ENCODE assay signal across 23 cellular contexts in the genomic region with DNA sequence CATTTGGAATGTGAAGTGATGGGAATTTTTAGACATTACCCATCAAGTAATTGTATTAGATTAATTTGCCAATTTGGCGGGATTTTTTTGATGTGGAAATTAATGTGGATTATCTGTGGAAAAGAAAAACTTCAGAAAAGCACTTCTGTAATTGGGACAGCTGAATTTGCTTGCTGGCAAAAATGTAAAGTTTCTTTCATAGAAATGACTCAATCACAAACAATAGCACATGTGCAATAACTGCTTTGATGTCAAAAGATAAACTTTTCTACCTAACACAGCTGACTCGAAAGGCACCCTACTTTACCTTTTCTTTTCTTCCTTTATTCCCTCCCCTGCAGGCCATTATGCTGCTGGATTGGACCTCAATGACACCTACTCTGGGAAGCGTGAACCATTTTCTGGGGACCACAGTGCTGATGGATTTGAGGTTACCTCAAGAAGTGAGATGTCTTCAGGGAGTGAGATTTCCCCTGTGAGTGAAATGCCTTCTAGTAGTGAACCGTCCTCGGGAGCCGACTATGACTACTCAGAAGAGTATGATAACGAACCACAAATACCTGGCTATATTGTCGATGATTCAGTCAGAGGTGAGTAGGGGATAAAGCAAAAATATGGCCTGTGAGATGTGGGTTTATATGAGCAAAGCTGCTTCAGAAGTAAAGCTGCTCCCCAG. TPM values are rescaled to one million over a fixed set of nuclear protein-coding genes. Genes with fewer than 3 reads are reported as not detected.
DNase-seq lines count a peak whose midpoint lies in the region; TF ChIP-seq lines count a peak whose summit lies in the region.
"Had no signal": no experiment of that assay in that cellular context is flagged by ENCODE, and none has a peak within 500 bp of the region (broad histone marks: within the 10 kb centered on the region; RNA-seq: fewer than 3 reads in every experiment).

No MANE protein-coding gene starts in this region.

- peak overlapping the region; percentile 100 for H3K9ac ChIP-seq in mammary epithelial cell (ENCODE audit: insufficient read depth, low read length)

- intact Hi-C loops in activated naive CD4-positive, alpha-beta T cell treated with anti-CD3 and anti-CD28 coated beads for 36 hours (cut with micrococcal nuclease): loop anchor here (5.0 to 10.0 kb wide), 2 partner anchors 289 to 1278 kb away; a partner anchor contains a TSS
- intact Hi-C loops in mammary epithelial cell (cut with micrococcal nuclease): no loop called here
- intact Hi-C loops in activated CD4-positive, alpha-beta T cell treated with anti-CD3 and anti-CD28 coated beads, Interleukin-2, amount 10 ng/mL, durations not matched to agents 24 days and 14 days (cut with micrococcal nuclease): loop anchor here (5.0 kb wide), 2 partner anchors 69 to 176 kb away; no protein-coding TSS in a partner anchor

- TF ChIP-seq CTCF in mammary epithelial cell (conservative IDR thresholded peaks at IDR 0.05 in 1 of 2, IDR thresholded peaks at IDR 0.05 in 1 of 2; ENCODE audit: extremely low read depth in 1 of 2, insufficient read depth in 1 of 2, low read depth in 1 of 2, low read length in 2 of 2) (no peak), kidney epithelial cell (IDR thresholded peaks at IDR 0.05; ENCODE audit: insufficient read depth, low read length, poor library complexity, severe bottlenecking) (no peak)

- peaks cover 34% of the 10 kb centered on the region for H3K36me3 ChIP-seq in mammary epithelial cell (ENCODE audit: insufficient read depth, low read length)
- H3K36me3 ChIP-seq in kidney epithelial cell (ENCODE audit: control insufficient read depth, insufficient read depth, low read length): no peaks in the 10 kb centered on the region
- H3K36me3 ChIP-seq: ascending aorta, ovary had no signal

- BruUV-seq in mammary epithelial cell (replicated peaks; lab: Mats Ljungman, UMichigan): TSS peak; percentile 27

- in situ Hi-C loops in mammary epithelial cell (cut with MboI; ENCODE audit: low sequenced_read_pairs in 2 of 2): loop anchor here (5.0 kb wide), 1 partner anchor 34 kb away; no protein-coding TSS in a partner anchor
- in situ Hi-C loops in KBM-7 (cut with MboI; ENCODE audit: low pct_unique_long_range_greater_than_20kb, low sequenced_read_pairs): no loop called here

- CTCF ChIA-PET in activated naive CD4-positive, alpha-beta T cell treated with anti-CD3 and anti-CD28 coated beads for 36 hours (lab: Charles Lee): no interaction called here
- CTCF ChIA-PET in activated naive CD4-positive, alpha-beta T cell treated with anti-CD3 and anti-CD28 coated beads, Interleukin-2, amount 10 ng/mL, durations not matched to agents 7 days and 5 days (lab: Charles Lee): interaction anchor here (1.8 to 3.0 kb wide), 2 partner anchors 78 to 229 kb away, joined by 3 to 7 read pairs; no protein-coding TSS in a partner anchor
- CTCF ChIA-PET in mammary epithelial cell (lab: Charles Lee; ENCODE audit: low non-redundant PET): interaction anchor here (0.6 kb wide), 1 partner anchor 86 kb away, joined by 3 read pairs; no protein-coding TSS in a partner anchor

- DNase-seq in activated naive CD4-positive, alpha-beta T cell treated with anti-CD3 and anti-CD28 coated beads for 36 hours: no peak
- no peak for DNase-seq in activated naive CD4-positive, alpha-beta T cell treated with anti-CD3 and anti-CD28 coated beads, Interleukin-2, amount 10 ng/mL, durations not matched to agents 7 days and 5 days
- peak; percentile 76 for DNase-seq in mammary epithelial cell
- DNase-seq in kidney epithelial cell (ENCODE audit: low read depth): no peak
- no peak for DNase-seq in effector CD4-positive, alpha-beta T cell
- DNase-seq in KBM-7: no peak
- DNase-seq in activated CD4-positive, alpha-beta T cell treated with anti-CD3 and anti-CD28 coated beads, Interleukin-2, amount 10 ng/mL, durations not matched to agents 24 days and 14 days: no peak
- no peak for DNase-seq in NCI-H774 (lab: John Stamatoyannopoulos, UW)
- DNase-seq: 8988T; activated B cell treated with CpG ODN at 0.5 μM for 24 hours; activated effector memory CD4-positive, alpha-beta T cell treated with anti-CD3 and anti-CD28 coated beads, Interleukin-2, amount 50 U/mL, for 16 hours; CD4-positive, alpha-beta memory T cell; dermis blood vessel endothelial cell; KG1; left colon; NCI-H1417 treated with DMSO at 0.1 percent for 48 hours; NCI-H2171 treated with DMSO at 0.1 percent for 48 hours; ovary; stimulated activated CD4-positive, alpha-beta T cell treated with anti-CD3 and anti-CD28 coated beads, Interleukin-4, amount 100 ng/mL, for 24 hours; stimulated activated CD8-positive, alpha-beta memory T cell treated with anti-CD3 and anti-CD28 coated beads, Interleukin-4, amount 100 ng/mL, for 48 hours; T-helper 1 cell; testis had no signal

- peak overlapping the region; percentile 32 for H3K4me3 Mint-ChIP-seq in activated naive CD4-positive, alpha-beta T cell treated with anti-CD3 and anti-CD28 coated beads for 36 hours
- H3K4me3 Mint-ChIP-seq in activated naive CD4-positive, alpha-beta T cell treated with anti-CD3 and anti-CD28 coated beads, Interleukin-2, amount 10 ng/mL, durations not matched to agents 7 days and 5 days: no peak overlapping the region
- no peak overlapping the region for H3K4me3 Mint-ChIP-seq in activated CD4-positive, alpha-beta T cell treated with anti-CD3 and anti-CD28 coated beads, Interleukin-2, amount 10 ng/mL, durations not matched to agents 24 days and 14 days

- no peaks in the 10 kb centered on the region for H3K9me3 ChIP-seq in mammary epithelial cell (replicated peaks; ENCODE audit: insufficient read depth, low read length)
- H3K9me3 ChIP-seq: ascending aorta, ovary, testis had no signal

- H3K9me3 Mint-ChIP-seq in activated naive CD4-positive, alpha-beta T cell treated with anti-CD3 and anti-CD28 coated beads for 36 hours: no peaks in the 10 kb centered on the region
- H3K9me3 Mint-ChIP-seq in activated naive CD4-positive, alpha-beta T cell treated with anti-CD3 and anti-CD28 coated beads, Interleukin-2, amount 10 ng/mL, durations not matched to agents 7 days and 5 days: no peaks in the 10 kb centered on the region
- no peaks in the 10 kb centered on the region for H3K9me3 Mint-ChIP-seq in activated CD4-positive, alpha-beta T cell treated with anti-CD3 and anti-CD28 coated beads, Interleukin-2, amount 10 ng/mL, durations not matched to agents 24 days and 14 days
- H3K9me3 Mint-ChIP-seq: activated B cell treated with CpG ODN at 0.5 μM for 24 hours had no signal

- dilution Hi-C loops in mammary epithelial cell (cut with HindIII; ENCODE audit: low sequenced_read_pairs): no loop called here

- 2% methylated on average over 8 of the region's 8 CpGs for WGBS in mammary epithelial cell (ENCODE audit: low coverage, missing lambda C conversion rate)

- no peaks in the 10 kb centered on the region for H3K36me3 Mint-ChIP-seq in activated naive CD4-positive, alpha-beta T cell treated with anti-CD3 and anti-CD28 coated beads for 36 hours (ENCODE audit: low read depth)
- H3K36me3 Mint-ChIP-seq in activated naive CD4-positive, alpha-beta T cell treated with anti-CD3 and anti-CD28 coated beads, Interleukin-2, amount 10 ng/mL, durations not matched to agents 7 days and 5 days: no peaks in the 10 kb centered on the region
- no peaks in the 10 kb centered on the region for H3K36me3 Mint-ChIP-seq in activated CD4-positive, alpha-beta T cell treated with anti-CD3 and anti-CD28 coated beads, Interleukin-2, amount 10 ng/mL, durations not matched to agents 24 days and 14 days (ENCODE audit: low read depth)

- H3K27ac ChIP-seq in mammary epithelial cell (ENCODE audit: insufficient read depth, low read depth, low read length): peak overlapping the region; percentile 99
- H3K27ac ChIP-seq: ascending aorta, ovary had no signal

- peak overlapping the region; percentile 83 to 93 (median 93) for H3K4me3 ChIP-seq in mammary epithelial cell (replicated peaks in 1 of 3; ENCODE audit: insufficient read depth in 1 of 3, low read depth in 2 of 3, low read length in 3 of 3)
- H3K4me3 ChIP-seq in kidney epithelial cell (ENCODE audit: low read depth, low read length): peak overlapping the region; percentile 19

- no peaks in the 10 kb centered on the region for H3K27me3 Mint-ChIP-seq in activated naive CD4-positive, alpha-beta T cell treated with anti-CD3 and anti-CD28 coated beads for 36 hours (ENCODE audit: low read depth)
- H3K27me3 Mint-ChIP-seq in activated naive CD4-positive, alpha-beta T cell treated with anti-CD3 and anti-CD28 coated beads, Interleukin-2, amount 10 ng/mL, durations not matched to agents 7 days and 5 days: peaks cover 8% of the 10 kb centered on the region
- H3K27me3 Mint-ChIP-seq in activated CD4-positive, alpha-beta T cell treated with anti-CD3 and anti-CD28 coated beads, Interleukin-2, amount 10 ng/mL, durations not matched to agents 24 days and 14 days: peaks cover 14% of the 10 kb centered on the region

- no peak overlapping the region for H2AFZ ChIP-seq in mammary epithelial cell (ENCODE audit: low read depth, low read length)

- peak overlapping the region; percentile 91 for H3K4me2 ChIP-seq in mammary epithelial cell (ENCODE audit: insufficient read depth, low read depth, low read length)

- H3K27me3 ChIP-seq in mammary epithelial cell (ENCODE audit: insufficient read depth, low read length) (no peaks in the 10 kb centered on the region), kidney epithelial cell (ENCODE audit: control insufficient read depth, insufficient read depth, low read length) (no peaks in the 10 kb centered on the region)
- H3K27me3 ChIP-seq: ascending aorta, ovary, testis had no signal

- H3K79me2 ChIP-seq in mammary epithelial cell (ENCODE audit: insufficient read depth, low read length): peaks cover 71% of the 10 kb centered on the region

- H4K20me1 ChIP-seq in mammary epithelial cell (ENCODE audit: insufficient read depth, low read length): peaks cover 17% of the 10 kb centered on the region

- peaks cover 4% of the 10 kb centered on the region for H3K4me1 Mint-ChIP-seq in activated naive CD4-positive, alpha-beta T cell treated with anti-CD3 and anti-CD28 coated beads for 36 hours (ENCODE audit: low read depth)
- H3K4me1 Mint-ChIP-seq in activated naive CD4-positive, alpha-beta T cell treated with anti-CD3 and anti-CD28 coated beads, Interleukin-2, amount 10 ng/mL, durations not matched to agents 7 days and 5 days: peaks cover 15% of the 10 kb centered on the region
- H3K4me1 Mint-ChIP-seq in activated CD4-positive, alpha-beta T cell treated with anti-CD3 and anti-CD28 coated beads, Interleukin-2, amount 10 ng/mL, durations not matched to agents 24 days and 14 days: peaks cover 18% of the 10 kb centered on the region

- H3K27ac Mint-ChIP-seq in activated naive CD4-positive, alpha-beta T cell treated with anti-CD3 and anti-CD28 coated beads for 36 hours: no peak overlapping the region
- H3K27ac Mint-ChIP-seq in activated naive CD4-positive, alpha-beta T cell treated with anti-CD3 and anti-CD28 coated beads, Interleukin-2, amount 10 ng/mL, durations not matched to agents 7 days and 5 days: no peak overlapping the region
- no peak overlapping the region for H3K27ac Mint-ChIP-seq in activated CD4-positive, alpha-beta T cell treated with anti-CD3 and anti-CD28 coated beads, Interleukin-2, amount 10 ng/mL, durations not matched to agents 24 days and 14 days

- H3K4me1 ChIP-seq in mammary epithelial cell (ENCODE audit: insufficient read depth, low read length): peaks cover 29% of the 10 kb centered on the region
- H3K4me1 ChIP-seq: ascending aorta, testis had no signal

RNA-seq across cellular contexts. Expression of a gene that starts 1.4 kb away (rescaled TPM):
- total RNA-seq in activated naive CD4-positive, alpha-beta T cell treated with anti-CD3 and anti-CD28 coated beads for 36 hours: 1 to 10 TPM; 1.5 to 2.1 TPM
- total RNA-seq in mammary epithelial cell (1,000 to 10,000 TPM in 1 of 2 donors, 100 to 1,000 TPM in 1; 540 to 2,145 TPM), kidney epithelial cell (95.3 and 98.0 TPM in 2 replicates)
- polyA plus RNA-seq in mammary epithelial cell: 1,137 TPM
- polyA minus RNA-seq in mammary epithelial cell: 894 TPM
- 1.4 TPM in 2 replicates for total RNA-seq in activated CD4-positive, alpha-beta T cell treated with anti-CD3 and anti-CD28 coated beads, Interleukin-2, amount 10 ng/mL, durations not matched to agents 24 days and 14 days

Comparison
In these comparisons a context has a peak if more than half of its experiments do, and no peak if none do; other contexts are left out.
1. RNA of a gene that starts 1.4 kb away (total RNA-seq): 540 to 2,145 TPM in mammary epithelial cell and 95.3 to 98.0 TPM in kidney epithelial cell; 1.5 to 2.1 TPM in activated naive CD4-positive, alpha-beta T cell treated with anti-CD3 and anti-CD28 coated beads for 36 hours and 1.4 TPM in activated CD4-positive, alpha-beta T cell treated with anti-CD3 and anti-CD28 coated beads, Interleukin-2, amount 10 ng/mL, durations not matched to agents 24 days and 14 days; every median in the first group is over 10 times any median in the second.